Comparison of ENCODE assay signal across 8 cellular contexts in genomic region chr3:45986303-45986982, GRCh38. TPM values are rescaled to one million over a fixed set of nuclear protein-coding genes. Genes with fewer than 3 reads are reported as not detected.
A peak's percentile ranks its signal among the peaks of the same experiment; 100 is the strongest.
DNase-seq lines count a peak whose midpoint lies in the region; ATAC-seq lines count a peak whose summit lies in the region.

No MANE protein-coding gene starts in this region.

- peak overlapping the region; percentile 69 for H2BK5ac ChIP-seq in mesenchymal stem cell (ENCODE audit: low read depth, low read length, poor library complexity, severe bottlenecking)

- H3K14ac ChIP-seq in mesenchymal stem cell (ENCODE audit: low read length in 2 of 2) = peak overlapping the region in 1 of 2 experiments; percentile 70

- H3K27ac ChIP-seq in mesenchymal stem cell (ENCODE audit: low read length, poor library complexity, severe bottlenecking) = peak overlapping the region; percentile 62

- ATAC-seq in central memory CD8-positive, alpha-beta T cell (replicated peaks; ENCODE audit: extremely low read depth, poor library complexity, severe bottlenecking) = no peak
- ATAC-seq in HG03354 (IDR thresholded peaks at IDR 0.05; ENCODE audit: poor library complexity, severe bottlenecking, unreplicated experiment) = no peak
- no peak for ATAC-seq in GM19324 (IDR thresholded peaks at IDR 0.05; ENCODE audit: low FRiP score, unreplicated experiment)

- peak overlapping the region; percentile 88 to 96 for H2BK12ac ChIP-seq in mesenchymal stem cell (ENCODE audit: low read length in 2 of 2)

- no peaks in the 10 kb centered on the region for H3K9me3 Mint-ChIP-seq in central memory CD8-positive, alpha-beta T cell

- no peaks in the 10 kb centered on the region for H3K27me3 Mint-ChIP-seq in central memory CD8-positive, alpha-beta T cell

- H2BK15ac ChIP-seq in mesenchymal stem cell (ENCODE audit: low read depth, poor library complexity, severe bottlenecking) = no peak overlapping the region

- peak overlapping the region in 1 of 2 experiments; percentile 25 for H3K4me3 ChIP-seq in mesenchymal stem cell (ENCODE audit: insufficient read depth in 1 of 2, low read depth in 1 of 2, low read length in 2 of 2)
- no peak overlapping the region for H3K4me3 ChIP-seq in H7 (ENCODE audit: insufficient read depth, low read depth, low read length)

- H3K4ac ChIP-seq in mesenchymal stem cell (ENCODE audit: low read depth in 1 of 2, low read length in 2 of 2) = peak overlapping the region; percentile 29 to 92

- H3K9ac ChIP-seq in mesenchymal stem cell (ENCODE audit: low read length) = peak overlapping the region; percentile 75

- peak overlapping the region; percentile 69 for H3K27ac Mint-ChIP-seq in central memory CD8-positive, alpha-beta T cell (ENCODE audit: low read depth)

- 44% methylated on average over 5 of the region's 5 CpGs for WGBS in mesenchymal stem cell

- H3K4me2 ChIP-seq in mesenchymal stem cell (ENCODE audit: low read length, poor library complexity, severe bottlenecking) = peak overlapping the region; percentile 8

- H3K36me3 ChIP-seq in mesenchymal stem cell (ENCODE audit: control insufficient read depth in 1 of 2, insufficient read depth in 2 of 2, low read depth in 1 of 2, low read length in 2 of 2) (peaks cover 15 to 28% of the 10 kb centered on the region in 2 experiments), H7 (replicated peaks; ENCODE audit: control insufficient read depth, insufficient read depth, low read length) (peaks cover 17% of the 10 kb centered on the region)

- H3K4me3 Mint-ChIP-seq in central memory CD8-positive, alpha-beta T cell = peak overlapping the region; percentile 32

- no peak overlapping the region for H2AFZ ChIP-seq in mesenchymal stem cell (ENCODE audit: low read depth, low read length)

- H3K27me3 ChIP-seq in mesenchymal stem cell (ENCODE audit: control insufficient read depth in 1 of 2, insufficient read depth in 1 of 2, low read length in 2 of 2) = no peaks in the 10 kb centered on the region
- H3K27me3 ChIP-seq in H7 (ENCODE audit: control insufficient read depth, insufficient read depth, low read length) = no peaks in the 10 kb centered on the region

- peak overlapping the region; percentile 73 to 91 for H3K18ac ChIP-seq in mesenchymal stem cell (ENCODE audit: low read depth in 1 of 2, low read length in 2 of 2)

- peaks cover 11% of the 10 kb centered on the region for H3K4me1 ChIP-seq in mesenchymal stem cell (ENCODE audit: control insufficient read depth, insufficient read depth, low read depth, low read length)

- H4K8ac ChIP-seq in mesenchymal stem cell (ENCODE audit: low read length) = peak overlapping the region; percentile 41

- no peak overlapping the region for H3K23ac ChIP-seq in mesenchymal stem cell (ENCODE audit: low read length in 2 of 2)

- H3K4me1 Mint-ChIP-seq in central memory CD8-positive, alpha-beta T cell = peaks cover 76% of the 10 kb centered on the region

- H2BK120ac ChIP-seq in mesenchymal stem cell (ENCODE audit: low read depth, low read length) = peak overlapping the region; percentile 65

- peak; percentile 78 for DNase-seq in AG08395 (ENCODE audit: low spot score)
- peak; percentile 6 for DNase-seq in NCI-H146 treated with DMSO at 0.1 percent for 48 hours (lab: John Stamatoyannopoulos, UW; ENCODE audit: unreplicated experiment)
- no peak for DNase-seq in central memory CD8-positive, alpha-beta T cell (ENCODE audit: low spot score in 2 of 2)
- DNase-seq in mesenchymal stem cell = peak; percentile 91
- no peak for DNase-seq in H7
- DNase-seq in activated T-cell treated with anti-CD3 and anti-CD28 coated beads for 4 hours = no peak

- peaks cover 22% of the 10 kb centered on the region for H3K36me3 Mint-ChIP-seq in central memory CD8-positive, alpha-beta T cell (ENCODE audit: insufficient read depth)

- peak overlapping the region; percentile 71 for H4K91ac ChIP-seq in mesenchymal stem cell (ENCODE audit: low read length)

- H3K79me1 ChIP-seq in mesenchymal stem cell (replicated peaks; ENCODE audit: low read length, poor library complexity, severe bottlenecking) = peaks cover 35% of the 10 kb centered on the region

- H2AK5ac ChIP-seq in mesenchymal stem cell (ENCODE audit: low read length, severe bottlenecking) = no peak overlapping the region

- H3K9me3 ChIP-seq in mesenchymal stem cell (ENCODE audit: control insufficient read depth, low read length) = no peaks in the 10 kb centered on the region

RNA-seq across cellular contexts. Expression of gene FYCO1, which starts 9.2 kb away (rescaled TPM):
- 20.3 TPM for polyA plus RNA-seq in mesenchymal stem cell (2013, experiment 1 of 2)
- polyA plus RNA-seq in mesenchymal stem cell (2013, experiment 2 of 2) = 19.9 TPM
- total RNA-seq in H7 (2014; rRNA removed; shearing (Covaris generic)) = 4.9 and 7.5 TPM in 2 replicates

RNA-seq across cellular contexts. Expression of gene XCR1, which starts 40.8 kb away (rescaled TPM):
- polyA plus RNA-seq in mesenchymal stem cell (2013, experiment 1 of 2) = 0.01 TPM
- polyA plus RNA-seq in mesenchymal stem cell (2013, experiment 2 of 2) = under 0.01 TPM
- not detected in 2 replicates for total RNA-seq in H7 (2014; rRNA removed; shearing (Covaris generic))

RNA-seq across cellular contexts. Expression of gene CXCR6, which starts 43.2 kb away (rescaled TPM):
- not detected for polyA plus RNA-seq in mesenchymal stem cell (2013, experiment 1 of 2)
- polyA plus RNA-seq in mesenchymal stem cell (2013, experiment 2 of 2) = not detected
- not detected in 2 replicates for total RNA-seq in H7 (2014; rRNA removed; shearing (Covaris generic))

Comparison
In these comparisons a context has a peak if more than half of its experiments do, and no peak if none do; other contexts are left out.
1. DNase-seq: peak in AG08395 (single experiment), NCI-H146 treated with DMSO at 0.1 percent for 48 hours (single experiment) and mesenchymal stem cell (single experiment); none in central memory CD8-positive, alpha-beta T cell (0 of 2), H7 (single experiment) and activated T-cell treated with anti-CD3 and anti-CD28 coated beads for 4 hours (single experiment).